ENCODE assay signal across 8 cellular contexts in genomic region chr6:27132532-27133280, GRCh38.
A peak's percentile ranks its signal among the peaks of the same experiment; 100 is the strongest.
DNase-seq lines count a peak whose midpoint lies in the region; ATAC-seq and TF ChIP-seq lines count a peak whose summit lies in the region.

No MANE protein-coding gene starts in this region.

- no peaks in the 10 kb centered on the region for H3K4me1 ChIP-seq in urinary bladder (ENCODE audit: insufficient read depth)

- peaks cover 13% of the 10 kb centered on the region for H3K4me1 Mint-ChIP-seq in progenitor cell of endocrine pancreas (ENCODE audit: low read depth)

- ATAC-seq in HG02798 (IDR thresholded peaks at IDR 0.05; ENCODE audit: poor library complexity, unreplicated experiment) (peak; percentile 82), left ventricle myocardium superior (peak; percentile 95)

- no peak overlapping the region for H3K4me3 Mint-ChIP-seq in progenitor cell of endocrine pancreas (ENCODE audit: low read depth)

- peak overlapping the region; percentile 68 for H3K4me3 ChIP-seq in GM12875 (ENCODE audit: low read depth, low read length)
- peak overlapping the region; percentile 52 for H3K4me3 ChIP-seq in SU-DHL-6 (ENCODE audit: insufficient read depth, low read length, poor library complexity, severe bottlenecking)
- peak overlapping the region; percentile 35 for H3K4me3 ChIP-seq in urinary bladder (ENCODE audit: low read depth, low read length)

- H3F3A ChIP-seq in SU-DHL-6 (ENCODE audit: insufficient read depth), result peaks cover 82% of the 10 kb centered on the region

- H3K9ac ChIP-seq in SU-DHL-6 (ENCODE audit: low read length), result peak overlapping the region; percentile 66

- H3K27ac ChIP-seq in SU-DHL-6 (ENCODE audit: low read depth, low read length), result peak overlapping the region; percentile 96
- H3K27ac ChIP-seq in urinary bladder (ENCODE audit: low read depth), result peak overlapping the region; percentile 78

- TF ChIP-seq CTCF in GM12875 (IDR thresholded peaks at IDR 0.05; ENCODE audit: borderline replicate concordance, insufficient read depth, low read depth, low read length) (no peak), SU-DHL-6 (IDR thresholded peaks at IDR 0.05; ENCODE audit: insufficient read depth, low read length, poor library complexity, severe bottlenecking) (no peak), progenitor cell of endocrine pancreas (IDR thresholded peaks at IDR 0.05; ENCODE audit: unreplicated experiment) (no peak)

- H3K27ac Mint-ChIP-seq in progenitor cell of endocrine pancreas, result no peak overlapping the region

- no peaks in the 10 kb centered on the region for H3K79me2 ChIP-seq in SU-DHL-6 (ENCODE audit: insufficient read depth, low read length)

- H3K36me3 ChIP-seq in SU-DHL-6 (ENCODE audit: low read length) (no peaks in the 10 kb centered on the region), urinary bladder (ENCODE audit: insufficient read depth) (no peaks in the 10 kb centered on the region)

- H3K9me3 Mint-ChIP-seq in progenitor cell of endocrine pancreas (ENCODE audit: low read depth), result no peaks in the 10 kb centered on the region

- H3K27me3 Mint-ChIP-seq in progenitor cell of endocrine pancreas, result no peaks in the 10 kb centered on the region

- H2AFZ ChIP-seq in SU-DHL-6 (ENCODE audit: low read depth, low read length, severe bottlenecking), result no peak overlapping the region

- under 1% methylated on average over 53 of the region's 53 CpGs for WGBS in urinary bladder

- DNase-seq in NCI-H1417 treated with DMSO at 0.1 percent for 48 hours (lab: John Stamatoyannopoulos, UW) (peak; percentile 99), amniotic epithelial cell (ENCODE audit: low read depth) (peak; percentile 100), left ventricle myocardium superior (peak; percentile 82), progenitor cell of endocrine pancreas (ENCODE audit: low spot score, unreplicated experiment) (peak; percentile 79)

- H3K9me3 ChIP-seq in SU-DHL-6 (ENCODE audit: insufficient read depth, low read length), result no peaks in the 10 kb centered on the region

- H3K4me2 ChIP-seq in SU-DHL-6 (ENCODE audit: low read depth, low read length, poor library complexity, severe bottlenecking), result peak overlapping the region; percentile 75

- H3K27me3 ChIP-seq in SU-DHL-6 (ENCODE audit: low read length), result no peaks in the 10 kb centered on the region

- intact Hi-C loops in left ventricle myocardium superior (cut with micrococcal nuclease), result no loop called here

- H4K20me1 ChIP-seq in SU-DHL-6 (ENCODE audit: low read depth, low read length), result no peaks in the 10 kb centered on the region

- H3K36me3 Mint-ChIP-seq in progenitor cell of endocrine pancreas (ENCODE audit: insufficient read depth), result no peaks in the 10 kb centered on the region

- H3K9me2 ChIP-seq in SU-DHL-6 (replicated peaks; ENCODE audit: insufficient read depth, low read length), result no peaks in the 10 kb centered on the region

Comparison
In these comparisons a context has a peak if more than half of its experiments do, and no peak if none do; other contexts are left out.
1. Peak in every context shown above with its lines: DNase-seq, ATAC-seq, H3K4me3 ChIP-seq and H3K27ac ChIP-seq.